In genomic region chr15:64334530-64334929, GRCh38 we compare ENCODE assay signal across 11 cellular contexts. TPM values are rescaled to one million over a fixed set of nuclear protein-coding genes. Genes with fewer than 3 reads are reported as not detected.
A peak's percentile ranks its signal among the peaks of the same experiment; 100 is the strongest.
DNase-seq lines count a peak whose midpoint lies in the region; ATAC-seq and TF ChIP-seq lines count a peak whose summit lies in the region.
"Had no signal": no experiment of that assay in that cellular context is flagged by ENCODE, and none has a peak within 500 bp of the region (broad histone marks: within the 10 kb centered on the region; RNA-seq: fewer than 3 reads in every experiment).

No MANE protein-coding gene starts in this region.

- peak overlapping the region in 1 of 2 donors; percentile 5 for H3K27ac Mint-ChIP-seq in natural killer cell

- intact Hi-C loops in upper lobe of right lung (cut with DNase I), result no loop called here
- intact Hi-C loops in natural killer cell (cut with micrococcal nuclease), result no loop called here

- ATAC-seq in upper lobe of right lung, result peak; percentile 15
- ATAC-seq in natural killer cell, result no peak

- TF ChIP-seq CTCF in upper lobe of right lung (IDR thresholded peaks at IDR 0.05), result no peak
- TF ChIP-seq CTCF in natural killer cell (IDR thresholded peaks at IDR 0.05), result no peak

- H3K9me3 Mint-ChIP-seq in natural killer cell, result no peaks in the 10 kb centered on the region

- no peak overlapping the region for H3K4me3 ChIP-seq in effector memory CD4-positive, alpha-beta T cell (ENCODE audit: insufficient read depth, low read depth, low read length, poor library complexity, severe bottlenecking)
- no peak overlapping the region for H3K4me3 ChIP-seq in upper lobe of right lung

- H3K4me3 Mint-ChIP-seq in natural killer cell, result no peak overlapping the region

- H3K36me3 ChIP-seq in effector memory CD4-positive, alpha-beta T cell (ENCODE audit: control insufficient read depth, insufficient read depth, low read length), result no peaks in the 10 kb centered on the region
- no peaks in the 10 kb centered on the region for H3K36me3 ChIP-seq in upper lobe of right lung

- H3K27ac ChIP-seq in effector memory CD4-positive, alpha-beta T cell (ENCODE audit: insufficient read depth, low read length, poor library complexity, severe bottlenecking), result no peak overlapping the region
- no peak overlapping the region for H3K27ac ChIP-seq in upper lobe of right lung

- no peaks in the 10 kb centered on the region for H3K27me3 Mint-ChIP-seq in natural killer cell (ENCODE audit: low read depth in 2 of 2)

- no peaks in the 10 kb centered on the region for H3K4me1 ChIP-seq in effector memory CD4-positive, alpha-beta T cell (ENCODE audit: control insufficient read depth, insufficient read depth, low read length, poor library complexity, severe bottlenecking)
- peaks cover 4% of the 10 kb centered on the region for H3K4me1 ChIP-seq in upper lobe of right lung

- no peaks in the 10 kb centered on the region for H3K36me3 Mint-ChIP-seq in natural killer cell

- H3K27me3 ChIP-seq in effector memory CD4-positive, alpha-beta T cell (replicated peaks; ENCODE audit: control insufficient read depth, insufficient read depth, low read length, poor library complexity, severe bottlenecking), result no peaks in the 10 kb centered on the region
- H3K27me3 ChIP-seq in upper lobe of right lung, result no peaks in the 10 kb centered on the region

- H3K9me3 ChIP-seq in effector memory CD4-positive, alpha-beta T cell (ENCODE audit: control insufficient read depth, low read length), result no peaks in the 10 kb centered on the region
- H3K9me3 ChIP-seq in upper lobe of right lung, result no peaks in the 10 kb centered on the region

- peaks cover 14 to 17% of the 10 kb centered on the region in 2 donors for H3K4me1 Mint-ChIP-seq in natural killer cell

- DNase-seq in stimulated activated naive CD4-positive, alpha-beta T cell (lab: John Stamatoyannopoulos, UW), result peak in 4 of 6 experiments; percentile 20 to 27 (median 23)
- DNase-seq in stimulated activated naive CD4-positive, alpha-beta T cell treated with Interleukin-2 at 50 U/mL for 16 hours (lab: John Stamatoyannopoulos, UW), result no peak
- DNase-seq in activated CD4-positive, alpha-beta T cell treated with anti-CD3 and anti-CD28 coated beads, Interleukin-2, amount 50 U/mL, for 1 hour, result peak; percentile 48
- peak in 2 of 3 donors; percentile 17 to 24 for DNase-seq in effector memory CD4-positive, alpha-beta T cell
- DNase-seq in upper lobe of right lung (no peak), nucleus accumbens (lab: John Stamatoyannopoulos, UW) (no peak), natural killer cell (no peak), inferior parietal cortex (ENCODE audit: extremely low spot score) (no peak)
- DNase-seq: KG1, NCI-H82, occipital lobe had no signal

RNA-seq across cellular contexts. Expression of gene CSNK1G1, which starts 21.4 kb away (rescaled TPM):
- 19.8 TPM for total RNA-seq in upper lobe of right lung
- 10 to 100 TPM; 26.2 to 36.8 (median 34.0) TPM for total RNA-seq in natural killer cell

RNA-seq across cellular contexts. Expression of gene PCLAF, which starts 46.7 kb away (rescaled TPM):
- total RNA-seq in upper lobe of right lung (2.8 TPM), natural killer cell (1 to 10 TPM; 1.4 to 2.2 (median 1.9) TPM)

RNA-seq across cellular contexts. Expression of gene TRIP4, which starts 53.1 kb away (rescaled TPM):
- 27.5 TPM for total RNA-seq in upper lobe of right lung
- 10 to 100 TPM; 32.9 to 37.1 (median 33.7) TPM for total RNA-seq in natural killer cell

Comparison
In these comparisons a context has a peak if more than half of its experiments do, and no peak if none do; other contexts are left out.
1. DNase-seq: peak in stimulated activated naive CD4-positive, alpha-beta T cell (4 of 6), activated CD4-positive, alpha-beta T cell treated with anti-CD3 and anti-CD28 coated beads, Interleukin-2, amount 50 U/mL, for 1 hour (single experiment) and effector memory CD4-positive, alpha-beta T cell (2 of 3); none in stimulated activated naive CD4-positive, alpha-beta T cell treated with Interleukin-2 at 50 U/mL for 16 hours (single experiment), upper lobe of right lung (single experiment), nucleus accumbens (0 of 56), natural killer cell (single experiment) and inferior parietal cortex (single experiment).